Comparison of ENCODE assay signal across 8 cellular contexts in the genomic region with DNA sequence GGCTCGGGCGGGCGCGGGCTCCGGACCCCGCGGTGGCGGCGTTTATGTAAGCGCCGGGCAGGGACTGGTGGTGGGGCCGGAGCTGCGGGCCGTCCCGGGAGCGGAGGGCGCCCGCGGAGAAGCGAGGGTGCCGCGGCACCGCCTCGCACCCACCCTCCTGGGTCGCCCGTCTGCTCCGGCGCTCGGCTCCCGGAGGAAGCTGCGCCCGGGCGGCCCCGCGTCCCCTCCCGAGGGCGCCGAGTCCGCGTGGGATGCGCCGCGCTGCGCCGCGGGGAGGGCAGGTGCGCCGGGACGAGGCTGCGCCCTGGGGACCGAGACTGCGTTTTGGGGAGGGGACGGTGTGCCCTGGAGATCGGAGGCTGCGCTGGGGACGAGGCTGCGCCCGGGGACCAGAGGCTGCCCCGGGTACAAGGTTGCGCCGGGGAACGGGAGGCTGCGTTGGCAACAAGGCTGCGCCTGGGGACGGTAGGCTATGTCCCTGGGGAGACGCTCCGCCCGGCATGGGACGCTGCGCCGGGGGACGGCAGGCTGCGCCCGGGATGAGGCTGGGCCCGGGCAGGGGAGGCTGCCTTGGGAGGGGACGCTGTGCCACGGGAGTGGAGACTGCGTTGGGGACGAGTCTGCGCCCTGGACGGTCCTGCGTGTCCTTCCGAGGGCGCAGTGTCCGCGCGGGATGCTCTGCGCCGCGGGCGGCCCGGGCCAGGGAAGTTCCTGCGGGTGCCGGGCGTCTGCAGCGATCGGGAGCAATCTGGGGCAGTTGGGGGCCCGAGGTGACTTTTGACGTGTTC. TPM values are rescaled to one million over a fixed set of nuclear protein-coding genes. Genes with fewer than 3 reads are reported as not detected.
DNase-seq lines count a peak whose midpoint lies in the region; ATAC-seq and TF ChIP-seq lines count a peak whose summit lies in the region.

No MANE protein-coding gene starts in this region.

- TF ChIP-seq POLR2A in adrenal gland (IDR thresholded peaks at IDR 0.05): no peak

- no peaks in the 10 kb centered on the region for H3K9me2 ChIP-seq in GM23248 (ENCODE audit: insufficient read depth)

- H3K36me3 ChIP-seq in GM23248 (ENCODE audit: low read depth) (no peaks in the 10 kb centered on the region), adrenal gland (replicated peaks in 1 of 2) (no peaks in the 10 kb centered on the region), iPS DF 6.9 (ENCODE audit: control insufficient read depth, insufficient read depth, low read length) (no peaks in the 10 kb centered on the region; the same call in 1 of the 2 replicates)

- ATAC-seq in HG03439 (IDR thresholded peaks at IDR 0.05; ENCODE audit: unreplicated experiment): no peak

- intact Hi-C loops in adrenal gland (cut with DNase I): loop anchor here in 1 of 2 donors (10.0 kb wide), 1 partner anchor 60 kb away; no protein-coding TSS in a partner anchor

- DNase-seq in GM23248: peak; percentile 52
- DNase-seq in NCI-H69 (lab: John Stamatoyannopoulos, UW): peak; percentile 74
- peak in 4 of 7 donors; percentile 19 to 39 (median 33) for DNase-seq in adrenal gland
- no peak for DNase-seq in iPS DF 6.9 (ENCODE audit: low read depth, low spot score)
- DNase-seq in skeletal muscle cell (ENCODE audit: low read depth): no peak
- DNase-seq in activated gamma-delta T cell treated with Interleukin-2 at 50 U/mL for 16 hours: no peak

- TF ChIP-seq CTCF in C4-2B (conservative IDR thresholded peaks at IDR 0.05) (no peak), adrenal gland (IDR thresholded peaks at IDR 0.05) (no peak)

- 1 to 2% methylated on average over 78 to 80 of the region's 99 CpGs for WGBS in GM23248 (ENCODE audit: low coverage in 1 of 2, low lambda C conversion rate in 2 of 2, missing lambda C conversion rate in 2 of 2), 2 experiments
- 0 to 2% (median 1%) methylated on average over 7 to 99 of the region's 99 CpGs for WGBS in adrenal gland, 4 donors
- no CpG with 5 or more reads among the region's 99 CpGs for WGBS in iPS DF 6.9 (ENCODE audit: insufficient coverage, insufficient read length)

- peak overlapping the region; percentile 94 for H3K27ac ChIP-seq in C4-2B
- peak overlapping the region; percentile 58 for H3K27ac ChIP-seq in GM23248
- peak overlapping the region in 2 of 5 donors; percentile 52 to 92 for H3K27ac ChIP-seq in adrenal gland
- H3K27ac ChIP-seq in iPS DF 6.9 (ENCODE audit: low read length): no peak overlapping the region

- no peaks in the 10 kb centered on the region for H4K20me1 ChIP-seq in GM23248 (ENCODE audit: insufficient read depth)

- H3K27me3 ChIP-seq in GM23248 (replicated peaks; ENCODE audit: insufficient read depth): no peaks in the 10 kb centered on the region
- H3K27me3 ChIP-seq in adrenal gland: no peaks in the 10 kb centered on the region
- peaks cover 8% of the 10 kb centered on the region; the same call in 1 of the 2 replicates for H3K27me3 ChIP-seq in iPS DF 6.9 (ENCODE audit: control insufficient read depth, insufficient read depth, low read length)

- H3K4me3 ChIP-seq in GM23248 (peak overlapping the region; percentile 79), adrenal gland (peak overlapping the region in 3 of 4 donors; percentile 34 to 94 (median 40)), iPS DF 6.9 (ENCODE audit: low read length) (peak overlapping the region; percentile 85), skeletal muscle cell (ENCODE audit: low read depth, low read length) (peak overlapping the region; percentile 81)

- H3K9ac ChIP-seq in GM23248: peak overlapping the region; percentile 76

- in situ Hi-C loops in GM23248 (cut with MboI): no loop called here

- H3K4me1 ChIP-seq in GM23248 (ENCODE audit: insufficient read depth) (peaks cover 26% of the 10 kb centered on the region), adrenal gland (replicated peaks in 1 of 2) (peaks cover 0 to 16% of the 10 kb centered on the region in 2 donors), iPS DF 6.9 (ENCODE audit: control insufficient read depth, insufficient read depth, low read length) (no peaks in the 10 kb centered on the region; the same call in 1 of the 2 replicates)

- H3K79me2 ChIP-seq in GM23248 (ENCODE audit: insufficient read depth): peaks cover 50% of the 10 kb centered on the region

- peak overlapping the region; percentile 40 for H2AFZ ChIP-seq in GM23248

- H3F3A ChIP-seq in GM23248 (ENCODE audit: insufficient read depth): peaks cover 30% of the 10 kb centered on the region

- peak overlapping the region; percentile 98 for H3K4me2 ChIP-seq in GM23248 (ENCODE audit: unreplicated experiment)

- H3K9me3 ChIP-seq in GM23248 (ENCODE audit: low read depth) (no peaks in the 10 kb centered on the region), adrenal gland (replicated peaks in 1 of 3) (no peaks in the 10 kb centered on the region), iPS DF 6.9 (ENCODE audit: control insufficient read depth, insufficient read depth, low read length) (no peaks in the 10 kb centered on the region)

RNA-seq across cellular contexts. Expression of a gene that starts 0.6 kb away (rescaled TPM):
- 17.4 and 22.6 TPM in 2 replicates for total RNA-seq in GM23248 (2014; rRNA removed; shearing (Covaris generic))
- 16.3 and 18.7 TPM in 2 replicates for polyA plus RNA-seq in GM23248 (2016; fragmentation: Nextera tagmentation; extraction: Ambion mirVana)
- 10 to 100 TPM; 10.7 to 21.6 (median 18.4) TPM for total RNA-seq in adrenal gland
- polyA plus RNA-seq in adrenal gland: 10 to 100 TPM in 2 of 3 donors, 1 to 10 TPM in 1; 7.5 to 16.3 (median 12.4) TPM

Comparison
In these comparisons a context has a peak if more than half of its experiments do, and no peak if none do; other contexts are left out.
1. DNase-seq: peak in GM23248 (single experiment), NCI-H69 (single experiment) and adrenal gland (4 of 7); none in iPS DF 6.9 (single experiment), skeletal muscle cell (single experiment) and activated gamma-delta T cell treated with Interleukin-2 at 50 U/mL for 16 hours (single experiment).
2. Peak in every context shown above with its lines, with median percentiles within 50 percentile points of each other: H3K4me3 ChIP-seq.